ENCODE assay signal across 18 cellular contexts in the genomic region with DNA sequence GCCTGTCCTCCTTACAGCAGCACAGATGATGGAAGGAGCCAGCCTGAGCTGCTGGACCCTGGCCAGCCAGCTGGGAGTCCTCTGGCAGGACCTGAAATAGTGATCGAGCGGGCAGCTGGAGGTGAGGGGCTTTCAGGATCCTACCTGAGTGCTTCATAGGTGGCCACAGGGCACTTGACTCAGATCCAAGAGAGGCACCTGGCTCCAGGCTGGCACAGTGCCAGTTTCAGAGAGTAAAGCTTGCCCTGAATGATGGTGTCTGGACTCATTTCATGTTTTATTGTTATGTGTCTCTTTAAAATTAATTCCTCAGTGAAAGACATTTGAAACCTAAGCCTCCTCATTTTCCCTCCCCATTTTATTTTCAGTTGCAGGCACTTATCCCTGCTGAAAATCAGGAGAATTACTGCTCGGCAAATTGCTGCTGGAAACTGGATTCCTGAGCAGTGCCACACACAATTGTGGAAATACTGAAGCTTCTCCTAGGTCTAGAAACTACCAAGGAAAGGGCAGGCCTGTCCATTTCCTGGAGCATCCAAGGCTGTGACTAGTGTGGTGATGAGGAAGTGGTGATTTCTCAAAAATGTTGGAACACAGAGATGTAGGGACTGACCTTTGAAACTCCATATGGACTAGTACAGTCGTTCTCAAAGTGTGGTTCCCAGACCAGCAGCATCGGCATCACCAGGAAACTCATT. TPM values are rescaled to one million over a fixed set of nuclear protein-coding genes. Genes with fewer than 3 reads are reported as not detected.
DNase-seq lines count a peak whose midpoint lies in the region; FAIRE-seq and TF ChIP-seq lines count a peak whose summit lies in the region.
"Had no signal": no experiment of that assay in that cellular context is flagged by ENCODE, and none has a peak within 500 bp of the region (broad histone marks: within the 10 kb centered on the region; RNA-seq: fewer than 3 reads in every experiment).

No MANE protein-coding gene starts in this region.

- H3K4me3 Mint-ChIP-seq in nephron progenitor cell = no peak overlapping the region
- H3K4me3 Mint-ChIP-seq: dendritic cell treated with granulocyte-macrophage colony-stimulating factor and Interleukin-4, amounts not matched to agents 40 ng/mL and 50 ng/mL, for 4 days had no signal

- TF ChIP-seq CTCF in VCaP (conservative IDR thresholded peaks at IDR 0.05) = no peak
- no peak for TF ChIP-seq CTCF in nephron progenitor cell (IDR thresholded peaks at IDR 0.05)

- no peak overlapping the region for H3K27ac Mint-ChIP-seq in nephron progenitor cell
- H3K27ac Mint-ChIP-seq: dendritic cell treated with granulocyte-macrophage colony-stimulating factor and Interleukin-4, amounts not matched to agents 40 ng/mL and 50 ng/mL, for 4 days had no signal

- H3K36me3 Mint-ChIP-seq in nephron progenitor cell (ENCODE audit: low read depth) = no peaks in the 10 kb centered on the region

- no peak for FAIRE-seq in frontal cortex (lab: Jason Lieb, UNC)
- FAIRE-seq: GM19239, HTR-8/SVneo, keratinocyte had no signal

- H3K4me1 Mint-ChIP-seq in nephron progenitor cell = peaks cover 30% of the 10 kb centered on the region

- H3K9me3 Mint-ChIP-seq in nephron progenitor cell = peaks cover 3% of the 10 kb centered on the region
- H3K9me3 Mint-ChIP-seq: dendritic cell treated with granulocyte-macrophage colony-stimulating factor and Interleukin-4, amounts not matched to agents 40 ng/mL and 50 ng/mL, for 4 days had no signal

- peak; percentile 99 for DNase-seq in DMS153 treated with DMSO at 0.1 percent for 48 hours (lab: John Stamatoyannopoulos, UW; ENCODE audit: unreplicated experiment)
- DNase-seq in NCI-H1105 (lab: John Stamatoyannopoulos, UW) = peak; percentile 95
- DNase-seq in NCI-H2171 (lab: John Stamatoyannopoulos, UW) = peak; percentile 5
- no peak for DNase-seq in nephron progenitor cell
- no peak for DNase-seq in activated naive CD4-positive, alpha-beta T cell (lab: John Stamatoyannopoulos, UW)
- DNase-seq in frontal cortex (ENCODE audit: low spot score in 2 of 2) = no peak
- DNase-seq in ureter (ENCODE audit: low spot score) = no peak
- DNase-seq: Caco-2; sigmoid colon; stimulated activated CD4-positive, alpha-beta T cell treated with anti-CD3 and anti-CD28 coated beads, Interleukin-4, amount 100 ng/mL, for 1 hour; SW 1271; tibial artery had no signal

- H3K27me3 Mint-ChIP-seq in nephron progenitor cell (ENCODE audit: low read depth, poor library complexity) = peaks cover 7% of the 10 kb centered on the region
- H3K27me3 Mint-ChIP-seq: dendritic cell treated with granulocyte-macrophage colony-stimulating factor and Interleukin-4, amounts not matched to agents 40 ng/mL and 50 ng/mL, for 4 days had no signal

- peak overlapping the region; percentile 38; the same call in 1 of the 2 replicates for H3K27ac ChIP-seq in VCaP
- H3K27ac ChIP-seq: sigmoid colon, tibial artery had no signal

RNA-seq across cellular contexts. Expression of gene ADAMTS18, which starts 16.1 kb away (rescaled TPM):
- total RNA-seq in frontal cortex = 0.82 TPM
- not detected for total RNA-seq in ureter
- total RNA-seq: activated CD8-positive, alpha-beta memory T cell treated with anti-CD3 and anti-CD28 coated beads for 36 hours had no signal

Comparison
In these comparisons a context has a peak if more than half of its experiments do, and no peak if none do; other contexts are left out.
1. DNase-seq: peak in DMS153 treated with DMSO at 0.1 percent for 48 hours (single experiment), NCI-H1105 (single experiment) and NCI-H2171 (single experiment); none in nephron progenitor cell (single experiment), activated naive CD4-positive, alpha-beta T cell (0 of 4), frontal cortex (0 of 2) and ureter (single experiment).